Comparison of ENCODE assay signal across 18 cellular contexts in the genomic region with DNA sequence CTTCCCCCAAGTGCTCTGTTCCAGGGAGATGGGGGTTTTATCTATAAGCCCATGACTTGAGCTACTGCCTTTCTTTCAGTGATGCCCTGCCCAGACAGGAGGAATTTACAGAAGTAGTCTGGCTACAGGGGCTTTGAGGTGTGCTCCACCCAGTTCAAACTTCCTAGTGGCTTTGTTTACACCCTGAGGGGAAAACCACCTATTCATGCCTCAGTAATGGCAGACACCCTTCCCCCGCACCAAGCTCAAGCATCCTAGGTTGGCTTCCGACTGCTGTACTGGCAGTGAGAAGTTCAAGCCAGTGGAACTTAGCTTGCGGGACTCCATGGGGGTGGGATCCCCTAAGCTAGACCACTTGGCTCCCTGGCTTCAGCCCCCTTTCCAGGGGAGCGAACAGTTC.
A peak's percentile ranks its signal among the peaks of the same experiment; 100 is the strongest.
DNase-seq lines count a peak whose midpoint lies in the region; ATAC-seq, FAIRE-seq and TF ChIP-seq lines count a peak whose summit lies in the region.
"Had no signal": no experiment of that assay in that cellular context is flagged by ENCODE, and none has a peak within 500 bp of the region (broad histone marks: within the 10 kb centered on the region; RNA-seq: fewer than 3 reads in every experiment).

No MANE protein-coding gene starts in this region.

- H3K18ac ChIP-seq in mesendoderm (ENCODE audit: low read length), result no peak overlapping the region

- intact Hi-C loops in PC-3 (cut with micrococcal nuclease), result no loop called here

- no peak overlapping the region for H3K4me3 Mint-ChIP-seq in WTC11
- H3K4me3 Mint-ChIP-seq: CD4-positive, alpha-beta memory T cell had no signal

- no peak overlapping the region for H2BK15ac ChIP-seq in mesendoderm (replicated peaks; ENCODE audit: low read depth)

- H3K36me3 Mint-ChIP-seq in WTC11, result no peaks in the 10 kb centered on the region
- H3K36me3 Mint-ChIP-seq: CD4-positive, alpha-beta memory T cell had no signal

- H4K8ac ChIP-seq in mesendoderm (ENCODE audit: low read depth, low read length), result no peak overlapping the region

- no peak overlapping the region for H2BK5ac ChIP-seq in mesendoderm (ENCODE audit: low read length)

- H3K9me2 ChIP-seq in PC-3 (replicated peaks; ENCODE audit: low read length), result no peaks in the 10 kb centered on the region

- H3K9me3 Mint-ChIP-seq in WTC11, result peaks cover 9% of the 10 kb centered on the region

- H2AK5ac ChIP-seq in mesendoderm (ENCODE audit: low read length), result no peak overlapping the region

- no peaks in the 10 kb centered on the region for H3K36me3 ChIP-seq in mesendoderm (ENCODE audit: control insufficient read depth, insufficient read depth, low read length)
- H3K36me3 ChIP-seq in PC-3 (ENCODE audit: low read depth, low read length), result no peaks in the 10 kb centered on the region

- TF ChIP-seq CTCF in WTC11 (IDR thresholded peaks at IDR 0.05), result no peak
- no peak for TF ChIP-seq CTCF in PC-3 (conservative IDR thresholded peaks at IDR 0.05; ENCODE audit: low read depth, low read length)

- FAIRE-seq in GM12891 (lab: Jason Lieb, UNC), result no peak
- FAIRE-seq: G401.6, GM12878, GM18507 had no signal

- H3K27ac ChIP-seq in mesendoderm (ENCODE audit: low read depth, low read length) (no peak overlapping the region), PC-3 (ENCODE audit: low read length) (no peak overlapping the region)

- no peak overlapping the region for H2BK120ac ChIP-seq in mesendoderm (ENCODE audit: low read depth, low read length)

- H3K4ac ChIP-seq in mesendoderm (ENCODE audit: low read depth, low read length), result no peak overlapping the region

- H3K23ac ChIP-seq in mesendoderm (ENCODE audit: low read length), result no peak overlapping the region

- no peaks in the 10 kb centered on the region for H4K20me1 ChIP-seq in PC-3 (ENCODE audit: low read length)

- POLR2A ChIA-PET in WTC11 (lab: Charles Lee) (no interaction called here), PC-3 (lab: Charles Lee; ENCODE audit: unreplicated experiment) (interaction anchor here (0.6 kb wide), 1 partner anchor 1708 kb away, joined by 4 read pairs; no protein-coding TSS in a partner anchor)

- no peaks in the 10 kb centered on the region for H3K79me2 ChIP-seq in mesendoderm (ENCODE audit: control insufficient read depth, insufficient read depth, low read length)
- H3K79me2 ChIP-seq in PC-3 (ENCODE audit: low read length), result no peaks in the 10 kb centered on the region

- no peaks in the 10 kb centered on the region for H3K9me3 ChIP-seq in PC-3 (ENCODE audit: low read length)

- no peak overlapping the region for H4K5ac ChIP-seq in mesendoderm (ENCODE audit: low read length)

- H3K27me3 ChIP-seq in mesendoderm (ENCODE audit: insufficient read depth, low read length, poor library complexity) (no peaks in the 10 kb centered on the region), PC-3 (ENCODE audit: low read length) (no peaks in the 10 kb centered on the region)

- no TSS peak for BruUV-seq in PC-3 (replicated peaks; lab: Mats Ljungman, UMichigan)

- no peaks in the 10 kb centered on the region for H3K79me1 ChIP-seq in mesendoderm (ENCODE audit: low read length)

- H3K4me1 ChIP-seq in mesendoderm (ENCODE audit: control insufficient read depth, low read depth, low read length) (no peaks in the 10 kb centered on the region), PC-3 (ENCODE audit: insufficient read depth, low read length) (no peaks in the 10 kb centered on the region)

- DNase-seq in NCI-H69 (lab: John Stamatoyannopoulos, UW) (peak; percentile 22), WTC11 (ENCODE audit: low spot score) (no peak), mesendoderm (peak; percentile 25), PC-3 (no peak), NCI-H1436 (lab: John Stamatoyannopoulos, UW) (no peak), GM12891 (ENCODE audit: insufficient read length, low spot score) (no peak)
- DNase-seq: C1 segment of cervical spinal cord; Calu3; CD4-positive, alpha-beta memory T cell; COR-L47; DMS53; DMS79 treated with DMSO at 0.1 percent for 48 hours; GOT3; H7; HCEC 1CT had no signal

- no peak for TF ChIP-seq POLR2A in GM12891 (IDR thresholded peaks at IDR 0.05; ENCODE audit: low read depth, low read length)

- H3K56ac ChIP-seq in mesendoderm (ENCODE audit: low read length), result no peak overlapping the region

- peak; percentile 56 for ATAC-seq in WTC11
- ATAC-seq in PC-3, result no peak
- ATAC-seq: GM12878 had no signal

- no peak overlapping the region for H3K4me2 ChIP-seq in mesendoderm (ENCODE audit: low read length)
- no peak overlapping the region for H3K4me2 ChIP-seq in PC-3 (ENCODE audit: low read length)

- no CpG with 5 or more reads among the region's 4 CpGs for WGBS in mesendoderm (ENCODE audit: extremely low coverage, insufficient coverage, low lambda C conversion rate)

- CTCF ChIA-PET in WTC11 (lab: Charles Lee), result no interaction called here
- CTCF ChIA-PET in PC-3 (lab: Charles Lee), result no interaction called here

- H3K4me3 ChIP-seq in mesendoderm (ENCODE audit: low read length), result no peak overlapping the region
- no peak overlapping the region for H3K4me3 ChIP-seq in PC-3 (ENCODE audit: low read length)
- H3K4me3 ChIP-seq: GM12878 had no signal

- 0 out of 2 replicates have a peak, but pooled peaks cover 4% of the 10 kb centered on the region for H3K4me1 Mint-ChIP-seq in WTC11
- H3K4me1 Mint-ChIP-seq: CD4-positive, alpha-beta memory T cell had no signal

- H3K27ac Mint-ChIP-seq in WTC11, result no peak overlapping the region
- H3K27ac Mint-ChIP-seq: CD4-positive, alpha-beta memory T cell had no signal

- no peak overlapping the region for H2AFZ ChIP-seq in PC-3 (ENCODE audit: low read length)

- no peaks in the 10 kb centered on the region for H3F3A ChIP-seq in PC-3 (ENCODE audit: low read length, unreplicated experiment)

- H3K27me3 Mint-ChIP-seq in WTC11 (ENCODE audit: low read depth), result no peaks in the 10 kb centered on the region
- H3K27me3 Mint-ChIP-seq: CD4-positive, alpha-beta memory T cell had no signal

- H3K9ac ChIP-seq in mesendoderm (ENCODE audit: low read length) (no peak overlapping the region), PC-3 (ENCODE audit: low read length) (no peak overlapping the region)

TF ChIP-seq in WTC11, 78 proteins besides CTCF, POLR2A, EP300 and RAD21:
- TF ChIP-seq ZNF671 (CRISPR knock-in tag; IDR thresholded peaks at IDR 0.05) (no peak), EMX1 (CRISPR knock-in tag; IDR thresholded peaks at IDR 0.05) (no peak), CREB1 (CRISPR knock-in tag; IDR thresholded peaks at IDR 0.05) (no peak), NR2C2 (CRISPR knock-in tag; IDR thresholded peaks at IDR 0.05) (no peak)

TF ChIP-seq in GM12891, 5 proteins besides CTCF, POLR2A, EP300 and RAD21:
- TF ChIP-seq TAF1 (IDR thresholded peaks at IDR 0.05; ENCODE audit: low read depth, low read length) (no peak), POU2F2 (IDR thresholded peaks at IDR 0.05; ENCODE audit: low read depth, low read length) (no peak), SPI1 (IDR thresholded peaks at IDR 0.05; ENCODE audit: low read depth, low read length) (no peak), POLR2AphosphoS5 (IDR thresholded peaks at IDR 0.05; ENCODE audit: low read depth, low read length) (no peak), PAX5 (IDR thresholded peaks at IDR 0.05; ENCODE audit: insufficient read depth, low read length, severe bottlenecking) (no peak)
TF ChIP-seq in GM12891: peak in this region for 0.

Comparison
In these comparisons a context has a peak if more than half of its experiments do, and no peak if none do; other contexts are left out.
1. DNase-seq: peak in NCI-H69 (single experiment) and mesendoderm (single experiment); none in WTC11 (single experiment), PC-3 (single experiment), NCI-H1436 (single experiment) and GM12891 (single experiment).